ENCODE assay signal across 8 cellular contexts in the genomic region with DNA sequence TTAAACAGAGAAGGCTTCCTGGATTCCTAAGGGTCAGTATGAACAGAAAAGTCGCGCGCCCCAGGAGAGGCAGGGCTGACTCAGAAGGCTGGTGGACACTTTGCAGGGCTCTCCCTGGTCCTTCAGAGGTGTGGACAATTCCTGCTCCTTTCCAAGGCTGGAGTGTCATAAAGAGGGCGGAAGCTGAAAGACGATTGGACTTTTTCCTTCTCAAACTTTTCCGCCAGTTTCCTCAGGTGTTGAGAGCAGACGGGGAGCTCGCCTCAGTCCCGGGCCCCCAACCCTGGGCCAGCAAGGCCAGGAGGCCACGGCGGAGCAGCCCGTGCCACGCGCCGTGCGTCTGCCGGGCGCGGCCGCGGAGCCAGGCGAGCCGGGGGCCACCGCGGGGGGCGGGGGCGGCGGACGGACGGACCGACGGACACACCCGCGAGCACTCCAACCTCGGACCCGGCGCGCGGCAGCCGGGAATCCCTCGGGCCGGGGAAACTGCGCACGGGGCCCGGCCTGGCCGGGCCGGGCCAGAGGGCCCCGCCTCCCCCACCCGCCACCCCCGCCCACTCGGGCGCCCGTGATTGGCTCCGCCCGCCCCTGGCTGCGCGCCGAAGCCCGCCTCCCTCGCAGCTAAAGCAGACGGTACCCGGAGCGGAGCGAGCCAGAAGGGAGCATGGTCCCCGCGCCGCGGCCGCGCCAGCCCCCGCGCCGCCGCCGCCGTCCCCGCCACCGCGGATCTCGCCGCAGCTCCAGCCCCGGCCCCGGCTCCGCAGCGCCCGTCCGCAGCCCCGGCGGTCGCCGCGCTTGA. TPM values are rescaled to one million over a fixed set of nuclear protein-coding genes. Genes with fewer than 3 reads are reported as not detected.
DNase-seq lines count a peak whose midpoint lies in the region; ATAC-seq, FAIRE-seq and TF ChIP-seq lines count a peak whose summit lies in the region.

A gene (plus strand): TSS at position 629 of the 799 bp plus-strand sequence. CDS start 177,018 bp downstream, outside the sequence.

- CTCF ChIA-PET in A549 (lab: Yijun Ruan, JAX), result interaction anchor here (0.6 to 1.7 kb wide), 3 partner anchors 10 to 377 kb away, joined by 3 to 6 read pairs (median 4); no protein-coding TSS in a partner anchor

- H3K4me3 ChIP-seq in A549 (peak within 1 kb of the TSS; percentile 73), mucosa of descending colon (peak within 1 kb of the TSS; percentile 22)

- no peak for TF ChIP-seq EP300 in A549 (IDR thresholded peaks at IDR 0.05)

- 15% methylated on average over 15 of the region's 92 CpGs for WGBS in A549 (ENCODE audit: missing lambda C conversion rate)

- POLR2A ChIA-PET in A549 (lab: Yijun Ruan, JAX), result interaction anchor here (0.5 to 1.4 kb wide), 2 partner anchors 11 to 669 kb away, joined by 3 to 4 read pairs; no protein-coding TSS in a partner anchor

- H3K4me2 ChIP-seq in A549, result peak within 1 kb of the TSS; percentile 96

- peak within 1 kb of the TSS; percentile 75 to 90 for H3K27ac ChIP-seq in A549

- peak; percentile 83 for TF ChIP-seq POLR2A in A549 (IDR thresholded peaks at IDR 0.05; ENCODE audit: low read length)

- DNase-seq in A549 (ENCODE audit: low read depth in 1 of 2, low spot score in 1 of 2) (peak; percentile 62 to 89), NCI-H345 (lab: John Stamatoyannopoulos, UW) (peak; percentile 90), epidermal melanocyte (ENCODE audit: insufficient read length, low spot score) (peak; percentile 97), mucosa of descending colon (peak; percentile 86 to 91 (median 89))
- peak; percentile 74 for DNase-seq in activated CD8-positive, alpha-beta memory T cell treated with anti-CD3 and anti-CD28 coated beads, Interleukin-2, amount 50 U/mL, for 4 hours
- peak; percentile 25 to 29 for DNase-seq in stimulated activated CD8-positive, alpha-beta memory T cell treated with anti-CD3 and anti-CD28 coated beads, Interleukin-4, amount 100 ng/mL, for 4 hours (ENCODE audit: low read depth in 2 of 2, low spot score in 1 of 2)

- no peak for TF ChIP-seq RAD21 in A549 (conservative IDR thresholded peaks at IDR 0.05 in 1 of 2, IDR thresholded peaks at IDR 0.05 in 1 of 2)

- no peaks in the 10 kb centered on the region for H3K36me3 ChIP-seq in mucosa of descending colon (ENCODE audit: low read depth)

- no peak for TF ChIP-seq CTCF in A549 (IDR thresholded peaks at IDR 0.05)
- no peak for TF ChIP-seq CTCF in mucosa of descending colon (IDR thresholded peaks at IDR 0.05)

- ATAC-seq in A549 (peak; percentile 58 to 66), GM18519 (IDR thresholded peaks at IDR 0.05; ENCODE audit: low FRiP score, unreplicated experiment) (peak; percentile 53), HG02973 (IDR thresholded peaks at IDR 0.05; ENCODE audit: unreplicated experiment) (peak; percentile 47), mucosa of descending colon (peak; percentile 81)

- H3K4me1 ChIP-seq in A549 (peaks cover 14% of the 10 kb centered on the region), mucosa of descending colon (ENCODE audit: low read depth) (peaks cover 9% of the 10 kb centered on the region)

- intact Hi-C loops in mucosa of descending colon (cut with DNase I, micrococcal nuclease), result no loop called here

- no peak for FAIRE-seq in A549 (lab: Jason Lieb, UNC)

- H3K9me3 ChIP-seq in A549 (no peaks in the 10 kb centered on the region), mucosa of descending colon (no peaks in the 10 kb centered on the region)

TF ChIP-seq in A549, 52 proteins besides CTCF, POLR2A, EP300 and RAD21 (continues in another document):
- TF ChIP-seq HDAC2 (IDR thresholded peaks at IDR 0.05) (no peak), TP53 (CRISPR knock-in tag; IDR thresholded peaks at IDR 0.05) (no peak), KDM1A (IDR thresholded peaks at IDR 0.05; ENCODE audit: low read depth) (no peak), SMC3 (IDR thresholded peaks at IDR 0.05) (no peak), FOSB (CRISPR knock-in tag; IDR thresholded peaks at IDR 0.05) (no peak), EHMT2 (IDR thresholded peaks at IDR 0.05; ENCODE audit: low read depth) (no peak), ZFP36 (IDR thresholded peaks at IDR 0.05; ENCODE audit: borderline replicate concordance, partially characterized antibody) (no peak), PHF8 (IDR thresholded peaks at IDR 0.05; ENCODE audit: borderline replicate concordance, low read depth) (no peak), NFE2L2 (conservative IDR thresholded peaks at IDR 0.05; ENCODE audit: low read length) (no peak), CHD4 (IDR thresholded peaks at IDR 0.05; ENCODE audit: borderline replicate concordance) (no peak)
- TF ChIP-seq, protein P1, sequence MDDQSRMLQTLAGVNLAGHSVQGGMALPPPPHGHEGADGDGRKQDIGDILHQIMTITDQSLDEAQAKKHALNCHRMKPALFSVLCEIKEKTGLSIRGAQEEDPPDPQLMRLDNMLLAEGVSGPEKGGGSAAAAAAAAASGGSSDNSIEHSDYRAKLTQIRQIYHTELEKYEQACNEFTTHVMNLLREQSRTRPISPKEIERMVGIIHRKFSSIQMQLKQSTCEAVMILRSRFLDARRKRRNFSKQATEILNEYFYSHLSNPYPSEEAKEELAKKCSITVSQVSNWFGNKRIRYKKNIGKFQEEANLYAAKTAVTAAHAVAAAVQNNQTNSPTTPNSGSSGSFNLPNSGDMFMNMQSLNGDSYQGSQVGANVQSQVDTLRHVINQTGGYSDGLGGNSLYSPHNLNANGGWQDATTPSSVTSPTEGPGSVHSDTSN (IDR thresholded peaks at IDR 0.05), result 0 out of 2 replicates have a peak, but pooled peaks have one; percentile 24
- TF ChIP-seq, protein P2, sequence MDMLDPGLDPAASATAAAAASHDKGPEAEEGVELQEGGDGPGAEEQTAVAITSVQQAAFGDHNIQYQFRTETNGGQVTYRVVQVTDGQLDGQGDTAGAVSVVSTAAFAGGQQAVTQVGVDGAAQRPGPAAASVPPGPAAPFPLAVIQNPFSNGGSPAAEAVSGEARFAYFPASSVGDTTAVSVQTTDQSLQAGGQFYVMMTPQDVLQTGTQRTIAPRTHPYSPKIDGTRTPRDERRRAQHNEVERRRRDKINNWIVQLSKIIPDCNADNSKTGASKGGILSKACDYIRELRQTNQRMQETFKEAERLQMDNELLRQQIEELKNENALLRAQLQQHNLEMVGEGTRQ (IDR thresholded peaks at IDR 0.05), result no peak
- TF ChIP-seq, protein P3, sequence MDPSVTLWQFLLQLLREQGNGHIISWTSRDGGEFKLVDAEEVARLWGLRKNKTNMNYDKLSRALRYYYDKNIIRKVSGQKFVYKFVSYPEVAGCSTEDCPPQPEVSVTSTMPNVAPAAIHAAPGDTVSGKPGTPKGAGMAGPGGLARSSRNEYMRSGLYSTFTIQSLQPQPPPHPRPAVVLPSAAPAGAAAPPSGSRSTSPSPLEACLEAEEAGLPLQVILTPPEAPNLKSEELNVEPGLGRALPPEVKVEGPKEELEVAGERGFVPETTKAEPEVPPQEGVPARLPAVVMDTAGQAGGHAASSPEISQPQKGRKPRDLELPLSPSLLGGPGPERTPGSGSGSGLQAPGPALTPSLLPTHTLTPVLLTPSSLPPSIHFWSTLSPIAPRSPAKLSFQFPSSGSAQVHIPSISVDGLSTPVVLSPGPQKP (IDR thresholded peaks at IDR 0.05; ENCODE audit: low read depth, low read length), result no peak
- TF ChIP-seq, protein P4, sequence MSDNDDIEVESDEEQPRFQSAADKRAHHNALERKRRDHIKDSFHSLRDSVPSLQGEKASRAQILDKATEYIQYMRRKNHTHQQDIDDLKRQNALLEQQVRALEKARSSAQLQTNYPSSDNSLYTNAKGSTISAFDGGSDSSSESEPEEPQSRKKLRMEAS (IDR thresholded peaks at IDR 0.05), result peak; percentile 18; the same call in 1 of the 2 replicates
- TF ChIP-seq, protein P5, sequence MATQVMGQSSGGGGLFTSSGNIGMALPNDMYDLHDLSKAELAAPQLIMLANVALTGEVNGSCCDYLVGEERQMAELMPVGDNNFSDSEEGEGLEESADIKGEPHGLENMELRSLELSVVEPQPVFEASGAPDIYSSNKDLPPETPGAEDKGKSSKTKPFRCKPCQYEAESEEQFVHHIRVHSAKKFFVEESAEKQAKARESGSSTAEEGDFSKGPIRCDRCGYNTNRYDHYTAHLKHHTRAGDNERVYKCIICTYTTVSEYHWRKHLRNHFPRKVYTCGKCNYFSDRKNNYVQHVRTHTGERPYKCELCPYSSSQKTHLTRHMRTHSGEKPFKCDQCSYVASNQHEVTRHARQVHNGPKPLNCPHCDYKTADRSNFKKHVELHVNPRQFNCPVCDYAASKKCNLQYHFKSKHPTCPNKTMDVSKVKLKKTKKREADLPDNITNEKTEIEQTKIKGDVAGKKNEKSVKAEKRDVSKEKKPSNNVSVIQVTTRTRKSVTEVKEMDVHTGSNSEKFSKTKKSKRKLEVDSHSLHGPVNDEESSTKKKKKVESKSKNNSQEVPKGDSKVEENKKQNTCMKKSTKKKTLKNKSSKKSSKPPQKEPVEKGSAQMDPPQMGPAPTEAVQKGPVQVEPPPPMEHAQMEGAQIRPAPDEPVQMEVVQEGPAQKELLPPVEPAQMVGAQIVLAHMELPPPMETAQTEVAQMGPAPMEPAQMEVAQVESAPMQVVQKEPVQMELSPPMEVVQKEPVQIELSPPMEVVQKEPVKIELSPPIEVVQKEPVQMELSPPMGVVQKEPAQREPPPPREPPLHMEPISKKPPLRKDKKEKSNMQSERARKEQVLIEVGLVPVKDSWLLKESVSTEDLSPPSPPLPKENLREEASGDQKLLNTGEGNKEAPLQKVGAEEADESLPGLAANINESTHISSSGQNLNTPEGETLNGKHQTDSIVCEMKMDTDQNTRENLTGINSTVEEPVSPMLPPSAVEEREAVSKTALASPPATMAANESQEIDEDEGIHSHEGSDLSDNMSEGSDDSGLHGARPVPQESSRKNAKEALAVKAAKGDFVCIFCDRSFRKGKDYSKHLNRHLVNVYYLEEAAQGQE (IDR thresholded peaks at IDR 0.05), result no peak
- TF ChIP-seq, protein P6, sequence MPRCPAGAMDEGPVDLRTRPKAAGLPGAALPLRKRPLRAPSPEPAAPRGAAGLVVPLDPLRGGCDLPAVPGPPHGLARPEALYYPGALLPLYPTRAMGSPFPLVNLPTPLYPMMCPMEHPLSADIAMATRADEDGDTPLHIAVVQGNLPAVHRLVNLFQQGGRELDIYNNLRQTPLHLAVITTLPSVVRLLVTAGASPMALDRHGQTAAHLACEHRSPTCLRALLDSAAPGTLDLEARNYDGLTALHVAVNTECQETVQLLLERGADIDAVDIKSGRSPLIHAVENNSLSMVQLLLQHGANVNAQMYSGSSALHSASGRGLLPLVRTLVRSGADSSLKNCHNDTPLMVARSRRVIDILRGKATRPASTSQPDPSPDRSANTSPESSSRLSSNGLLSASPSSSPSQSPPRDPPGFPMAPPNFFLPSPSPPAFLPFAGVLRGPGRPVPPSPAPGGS (IDR thresholded peaks at IDR 0.05), result peak; percentile 77; the same call in 1 of the 3 replicates

RNA-seq across cellular contexts. Expression of the gene that starts here (rescaled TPM):
- 1.3 and 1.6 TPM in 2 replicates for polyA plus RNA-seq in A549 (2011; rRNA removed)
- polyA plus RNA-seq in A549 (2012; cell fraction: cytosol; rRNA removed), result 1.3 and 2.0 TPM in 2 replicates
- polyA plus RNA-seq in A549 (2012; cell fraction: nucleus; rRNA removed), result 8.2 and 8.9 TPM in 2 replicates
- polyA plus RNA-seq in A549 (2017; fragmentation: RNase III; extraction: RNeasy Plus Mini Kit Qiagen cat#74134 plus additional on column Dnase treatment), result 2.5 to 2.9 TPM (median 2.6 TPM) in 3 replicates
- 1.4 and 2.0 TPM in 2 replicates for polyA minus RNA-seq in A549 (2011; rRNA and poly(A)+ RNA removed)
- 10 to 100 TPM in 1 of 3 donors, 1 to 10 TPM in 2; 2.6 to 13.0 (median 5.5) TPM for total RNA-seq in mucosa of descending colon

Comparison
In these comparisons a context has a peak if more than half of its experiments do, and no peak if none do; other contexts are left out.
1. Peak in every context shown above with its lines: DNase-seq, ATAC-seq, H3K4me3 ChIP-seq and H3K27ac ChIP-seq.
2. DNase-seq: peak in every context shown above with its lines; median percentile 97 in epidermal melanocyte; 90 in NCI-H345; 89 in mucosa of descending colon; 76 in A549; 74 in activated CD8-positive, alpha-beta memory T cell treated with anti-CD3 and anti-CD28 coated beads, Interleukin-2, amount 50 U/mL, for 4 hours; 27 in stimulated activated CD8-positive, alpha-beta memory T cell treated with anti-CD3 and anti-CD28 coated beads, Interleukin-4, amount 100 ng/mL, for 4 hours.